13 cellular contexts compared by ENCODE assay signal in the genomic region with DNA sequence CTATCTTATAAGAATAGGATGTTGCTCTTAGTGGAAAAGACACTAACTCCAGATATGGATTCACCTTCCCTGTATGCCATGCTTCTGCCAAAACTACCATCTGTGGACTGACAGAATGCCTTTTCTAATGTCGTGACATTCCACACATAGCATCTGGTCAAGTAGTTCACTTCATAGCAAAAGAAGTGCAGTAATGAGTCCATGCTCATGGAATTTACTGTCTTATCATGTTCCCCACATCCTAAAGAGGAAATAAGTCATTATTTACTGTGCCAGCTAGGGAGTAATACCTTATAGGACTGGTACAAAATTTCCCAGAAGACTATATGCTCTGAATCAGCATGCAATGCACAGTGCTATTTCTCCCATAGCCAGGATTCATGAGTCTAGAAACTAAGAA.
DNase-seq lines count a peak whose midpoint lies in the region; FAIRE-seq and TF ChIP-seq lines count a peak whose summit lies in the region.
"Had no signal": no experiment of that assay in that cellular context is flagged by ENCODE, and none has a peak within 500 bp of the region (broad histone marks: within the 10 kb centered on the region; RNA-seq: fewer than 3 reads in every experiment).

No MANE protein-coding gene starts in this region.

- BruUV-seq in MCF 10A (replicated peaks; lab: Mats Ljungman, UMichigan) = no TSS peak

- H3K4me3 ChIP-seq in breast epithelium (no peak overlapping the region), fibroblast of the aortic adventitia (ENCODE audit: low read depth, low read length) (no peak overlapping the region)

- H3K4me1 Mint-ChIP-seq in MCF 10A (ENCODE audit: insufficient read depth, unreplicated experiment) = peaks cover 11% of the 10 kb centered on the region

- no peak for TF ChIP-seq POLR2A in breast epithelium (IDR thresholded peaks at IDR 0.05)

- H3K36me3 ChIP-seq in breast epithelium = no peaks in the 10 kb centered on the region

- no peaks in the 10 kb centered on the region for H3K4me1 ChIP-seq in breast epithelium

- H3K27ac Mint-ChIP-seq in MCF 10A (ENCODE audit: low read depth, unreplicated experiment) = peak overlapping the region; percentile 36

- no peaks in the 10 kb centered on the region for H3K9me3 Mint-ChIP-seq in MCF 10A (ENCODE audit: unreplicated experiment)

- no peak for TF ChIP-seq CTCF in MCF 10A (IDR thresholded peaks at IDR 0.05; ENCODE audit: unreplicated experiment)
- TF ChIP-seq CTCF in breast epithelium (IDR thresholded peaks at IDR 0.05) = no peak
- TF ChIP-seq CTCF in fibroblast of the aortic adventitia (IDR thresholded peaks at IDR 0.05; ENCODE audit: insufficient read depth, low read length) = no peak

- H3K27me3 Mint-ChIP-seq in MCF 10A (ENCODE audit: insufficient read depth, unreplicated experiment) = no peaks in the 10 kb centered on the region

- no peaks in the 10 kb centered on the region for H3K36me3 Mint-ChIP-seq in MCF 10A (ENCODE audit: insufficient read depth, unreplicated experiment)

- no peaks in the 10 kb centered on the region for H3K9me3 ChIP-seq in breast epithelium

- intact Hi-C loops in MCF 10A (cut with micrococcal nuclease) = no loop called here
- intact Hi-C loops in breast epithelium (cut with DNase I; ENCODE audit: low total_unique reads) = no loop called here

- CTCF ChIA-PET in MCF 10A (lab: Yijun Ruan, JAX) = no interaction called here

- FAIRE-seq in urothelium cell line (lab: Jason Lieb, UNC) = no peak

- H3K4me3 Mint-ChIP-seq in MCF 10A (ENCODE audit: unreplicated experiment) = no peak overlapping the region

- H3K27me3 ChIP-seq in breast epithelium = no peaks in the 10 kb centered on the region

- POLR2A ChIA-PET in MCF 10A (lab: Yijun Ruan, JAX) = interaction anchor here (0.5 kb wide), 1 partner anchor 117 kb away, joined by 3 read pairs; no protein-coding TSS in a partner anchor

- no peak overlapping the region for H3K27ac ChIP-seq in breast epithelium
- no peak overlapping the region for H3K27ac ChIP-seq in caudate nucleus (ENCODE audit: low read depth, low read length)
- H3K27ac ChIP-seq: 22Rv1 had no signal

- peak; percentile 41 for DNase-seq in MCF 10A (ENCODE audit: unreplicated experiment)
- DNase-seq in breast epithelium (ENCODE audit: low spot score in 2 of 2) = no peak
- peak; percentile 91 for DNase-seq in amniotic epithelial cell (ENCODE audit: low read depth)
- peak; percentile 82 for DNase-seq in fibroblast of the aortic adventitia (ENCODE audit: low read depth)
- DNase-seq in urothelium cell line (ENCODE audit: low spot score) = peak; percentile 21
- DNase-seq in UCSD-AML1 (lab: John Stamatoyannopoulos, UW; ENCODE audit: unreplicated experiment) = no peak
- DNase-seq in GM19238 (ENCODE audit: insufficient read length, low spot score) = no peak
- no peak for DNase-seq in caudate nucleus (lab: John Stamatoyannopoulos, UW)
- DNase-seq: activated gamma-delta T cell treated with Interleukin-2 at 50 U/mL for 16 hours, erythroblast, NCI-H2029 treated with DMSO at 0.1 percent for 48 hours, NCI-H82 had no signal

Comparison
In these comparisons a context has a peak if more than half of its experiments do, and no peak if none do; other contexts are left out.
1. DNase-seq: peak in MCF 10A (single experiment), amniotic epithelial cell (single experiment), fibroblast of the aortic adventitia (single experiment) and urothelium cell line (single experiment); none in breast epithelium (0 of 2), UCSD-AML1 (single experiment), GM19238 (single experiment) and caudate nucleus (0 of 61).